ENCODE assay signal across 3 cellular contexts in the genomic region with DNA sequence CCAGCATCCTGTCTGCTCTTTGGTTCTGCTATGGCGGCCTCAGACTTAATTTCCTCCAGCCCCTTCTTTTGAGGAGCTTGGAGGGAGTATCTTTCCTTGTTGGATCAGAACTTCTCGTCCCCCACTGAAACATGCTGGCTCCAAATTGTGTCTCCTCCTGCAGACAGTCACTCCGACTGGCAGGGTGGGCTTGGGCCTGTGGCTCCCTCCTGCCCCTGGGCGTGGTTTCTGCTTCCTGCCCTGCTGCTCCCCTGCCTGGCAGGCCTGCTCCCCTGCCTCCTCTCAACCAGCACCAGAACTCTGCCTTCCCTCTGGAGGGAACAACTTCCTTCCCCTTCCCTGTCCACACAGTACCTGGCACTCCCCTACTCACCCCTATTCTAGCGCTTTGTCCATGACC. TPM values are rescaled to one million over a fixed set of nuclear protein-coding genes. Genes with fewer than 3 reads are reported as not detected.
"Had no signal": no experiment of that assay in that cellular context is flagged by ENCODE, and none has a peak within 500 bp of the region (broad histone marks: within the 10 kb centered on the region; RNA-seq: fewer than 3 reads in every experiment).

No MANE protein-coding gene starts in this region.

RNA-seq across cellular contexts. Expression of a gene that starts 3.8 kb away (rescaled TPM):
- total RNA-seq: hepatocyte, myocyte had no signal
- polyA plus RNA-seq: immature natural killer cell had no signal
